Comparison of ENCODE assay signal across 23 cellular contexts in genomic region chr20:10359621-10360040, GRCh38.
A peak's percentile ranks its signal among the peaks of the same experiment; 100 is the strongest.
DNase-seq lines count a peak whose midpoint lies in the region; ATAC-seq, FAIRE-seq and TF ChIP-seq lines count a peak whose summit lies in the region.
"Had no signal": no experiment of that assay in that cellular context is flagged by ENCODE, and none has a peak within 500 bp of the region (broad histone marks: within the 10 kb centered on the region; RNA-seq: fewer than 3 reads in every experiment).

No MANE protein-coding gene starts in this region.

- TF ChIP-seq EP300 in HepG2 (IDR thresholded peaks at IDR 0.05; ENCODE audit: low read depth in 2 of 2, low read length in 2 of 2) (no peak), HepG2 (CRISPR knock-in tag; IDR thresholded peaks at IDR 0.05; ENCODE audit: borderline replicate concordance) (no peak), transverse colon (IDR thresholded peaks at IDR 0.05; ENCODE audit: low read depth) (no peak)

- DNase-seq in EH (ENCODE audit: low read depth) (peak; percentile 30), astrocyte of the spinal cord (ENCODE audit: low read depth, low spot score) (peak; percentile 56), HepG2 (ENCODE audit: low spot score) (no peak), NCI-H1694 treated with DMSO at 0.1 percent for 48 hours (lab: John Stamatoyannopoulos, UW) (no peak), transverse colon (no peak), GM23338 (ENCODE audit: low spot score) (no peak)
- DNase-seq in activated CD4-positive, alpha-beta T cell treated with anti-CD3 and anti-CD28 coated beads, Interleukin-2, amount 10 ng/mL, durations not matched to agents 7 days and 5 days: no peak
- DNase-seq: activated CD8-positive, alpha-beta memory T cell treated with anti-CD3 and anti-CD28 coated beads, Interleukin-2, amount 50 U/mL, for 48 hours; activated effector memory CD4-positive, alpha-beta T cell treated with Interleukin-2 at 50 U/mL for 16 hours; activated naive CD8-positive, alpha-beta T cell treated with anti-CD3 and anti-CD28 coated beads, Interleukin-2, amount 50 U/mL, for 24 hours; DND-41; glutamatergic neuron; NCI-H1092; NCI-H2081 treated with DMSO at 0.1 percent for 48 hours; NCI-H526 treated with DMSO at 0.1 percent for 48 hours; SHP77 treated with DMSO at 0.1 percent for 48 hours had no signal

- POLR2A ChIA-PET in HepG2 (lab: Yijun Ruan, JAX): interaction anchor here (1.0 kb wide), 1 partner anchor 74 kb away, joined by 3 read pairs; the partner anchor contains the start of gene MKKS
- POLR2A ChIA-PET in activated CD4-positive, alpha-beta T cell treated with anti-CD3 and anti-CD28 coated beads, Interleukin-2, amount 10 ng/mL, durations not matched to agents 7 days and 5 days (lab: Charles Lee): no interaction called here

- H3K4me3 ChIP-seq in astrocyte of the spinal cord (ENCODE audit: low read depth, low read length) (no peak overlapping the region), HepG2 (replicated peaks in 1 of 3; ENCODE audit: insufficient read depth in 1 of 3, low read depth in 2 of 3, low read length in 3 of 3) (no peak overlapping the region), transverse colon (no peak overlapping the region), GM23338 (no peak overlapping the region)
- H3K4me3 ChIP-seq: cardiac muscle cell, HAP-1, lung had no signal

- peaks cover 11% of the 10 kb centered on the region for H3K27me3 Mint-ChIP-seq in activated CD4-positive, alpha-beta T cell treated with anti-CD3 and anti-CD28 coated beads, Interleukin-2, amount 10 ng/mL, durations not matched to agents 7 days and 5 days
- no peaks in the 10 kb centered on the region for H3K27me3 Mint-ChIP-seq in GM23338 (ENCODE audit: insufficient read depth, low read depth, poor library complexity)

- no peaks in the 10 kb centered on the region for H3K79me2 ChIP-seq in HepG2 (ENCODE audit: insufficient read depth, low read length)
- H3K79me2 ChIP-seq in GM23338 (replicated peaks; ENCODE audit: insufficient read depth): no peaks in the 10 kb centered on the region

- H3F3A ChIP-seq in GM23338 (replicated peaks; ENCODE audit: low read depth): no peaks in the 10 kb centered on the region

- ATAC-seq in HG03175 (IDR thresholded peaks at IDR 0.05; ENCODE audit: unreplicated experiment): peak; percentile 37
- peak; percentile 43; the same call in 2 of the 3 replicates for ATAC-seq in HepG2
- ATAC-seq in GM23338: no peak
- ATAC-seq: activated naive CD8-positive, alpha-beta T cell treated with anti-CD3 and anti-CD28 coated beads, Interleukin-2, amount 50 U/mL, for 24 hours; esophagus mucosa; stimulated activated effector memory CD8-positive, alpha-beta T cell treated with anti-CD3 and anti-CD28 coated beads, Interleukin-12 subunit alpha, Interleukin-12 subunit beta, amount 100 ng/mL, for 72 hours had no signal

- 33% methylated on average over 2 of the region's 2 CpGs for WGBS in HepG2 (ENCODE audit: low lambda C conversion rate)
- WGBS in transverse colon (ENCODE audit: low coverage in 1 of 2), 2 donors: 25 to 28% methylated on average over 2 of the region's 2 CpGs

- BruUV-seq in HepG2 (replicated peaks; lab: Mats Ljungman, UMichigan): no TSS peak

- no peak overlapping the region for H3K4me3 Mint-ChIP-seq in activated CD4-positive, alpha-beta T cell treated with anti-CD3 and anti-CD28 coated beads, Interleukin-2, amount 10 ng/mL, durations not matched to agents 7 days and 5 days
- H3K4me3 Mint-ChIP-seq in GM23338: no peak overlapping the region
- H3K4me3 Mint-ChIP-seq: activated naive CD8-positive, alpha-beta T cell treated with anti-CD3 and anti-CD28 coated beads, Interleukin-2, amount 50 U/mL, for 24 hours; stimulated activated effector memory CD8-positive, alpha-beta T cell treated with anti-CD3 and anti-CD28 coated beads, Interleukin-12 subunit alpha, Interleukin-12 subunit beta, amount 100 ng/mL, for 72 hours had no signal

- no peak for TF ChIP-seq POLR2A in HepG2 (IDR thresholded peaks at IDR 0.05; ENCODE audit: insufficient read depth in 1 of 2, low read depth in 2 of 2, low read length in 2 of 2)
- TF ChIP-seq POLR2A in transverse colon (IDR thresholded peaks at IDR 0.05): no peak

- intact Hi-C loops in HepG2 (cut with micrococcal nuclease; ENCODE audit: unreplicated experiment) (no loop called here), transverse colon (cut with DNase I; ENCODE audit: low total_unique reads) (no loop called here)

- H3K36me3 Mint-ChIP-seq in activated CD4-positive, alpha-beta T cell treated with anti-CD3 and anti-CD28 coated beads, Interleukin-2, amount 10 ng/mL, durations not matched to agents 7 days and 5 days (ENCODE audit: low read depth): no peaks in the 10 kb centered on the region
- H3K36me3 Mint-ChIP-seq in GM23338 (ENCODE audit: low read depth): peaks cover 4% of the 10 kb centered on the region; the same call in 1 of the 3 replicates
- H3K36me3 Mint-ChIP-seq: stimulated activated effector memory CD8-positive, alpha-beta T cell treated with anti-CD3 and anti-CD28 coated beads, Interleukin-12 subunit alpha, Interleukin-12 subunit beta, amount 100 ng/mL, for 72 hours had no signal

- H3K4me1 ChIP-seq in HepG2 (ENCODE audit: insufficient read depth, low read length): peaks cover 50% of the 10 kb centered on the region
- H3K4me1 ChIP-seq in transverse colon: no peaks in the 10 kb centered on the region
- no peaks in the 10 kb centered on the region for H3K4me1 ChIP-seq in GM23338 (ENCODE audit: insufficient read depth)
- H3K4me1 ChIP-seq: HAP-1 had no signal

- no peaks in the 10 kb centered on the region for H3K27me3 ChIP-seq in HepG2 (ENCODE audit: control insufficient read depth in 1 of 2, insufficient read depth in 2 of 2, low read length in 2 of 2)
- H3K27me3 ChIP-seq in transverse colon: no peaks in the 10 kb centered on the region
- H3K27me3 ChIP-seq in GM23338 (ENCODE audit: insufficient read depth): no peaks in the 10 kb centered on the region
- H3K27me3 ChIP-seq: cardiac muscle cell had no signal

- no peak overlapping the region for H3K27ac Mint-ChIP-seq in activated CD4-positive, alpha-beta T cell treated with anti-CD3 and anti-CD28 coated beads, Interleukin-2, amount 10 ng/mL, durations not matched to agents 7 days and 5 days
- H3K27ac Mint-ChIP-seq in GM23338: no peak overlapping the region
- H3K27ac Mint-ChIP-seq: activated naive CD8-positive, alpha-beta T cell treated with anti-CD3 and anti-CD28 coated beads, Interleukin-2, amount 50 U/mL, for 24 hours; stimulated activated effector memory CD8-positive, alpha-beta T cell treated with anti-CD3 and anti-CD28 coated beads, Interleukin-12 subunit alpha, Interleukin-12 subunit beta, amount 100 ng/mL, for 72 hours had no signal

- H3K4me1 Mint-ChIP-seq in activated CD4-positive, alpha-beta T cell treated with anti-CD3 and anti-CD28 coated beads, Interleukin-2, amount 10 ng/mL, durations not matched to agents 7 days and 5 days: no peaks in the 10 kb centered on the region
- no peaks in the 10 kb centered on the region for H3K4me1 Mint-ChIP-seq in GM23338
- H3K4me1 Mint-ChIP-seq: activated naive CD8-positive, alpha-beta T cell treated with anti-CD3 and anti-CD28 coated beads, Interleukin-2, amount 50 U/mL, for 24 hours; stimulated activated effector memory CD8-positive, alpha-beta T cell treated with anti-CD3 and anti-CD28 coated beads, Interleukin-12 subunit alpha, Interleukin-12 subunit beta, amount 100 ng/mL, for 72 hours had no signal

- TF ChIP-seq RAD21 in HepG2 (CRISPR knock-in tag; IDR thresholded peaks at IDR 0.05): no peak

- CTCF ChIA-PET in HepG2 (lab: Yijun Ruan, JAX; ENCODE audit: low intra/inter-chr PET ratio, low total read pairs): no interaction called here
- CTCF ChIA-PET in activated CD4-positive, alpha-beta T cell treated with anti-CD3 and anti-CD28 coated beads, Interleukin-2, amount 10 ng/mL, durations not matched to agents 7 days and 5 days (lab: Charles Lee): interaction anchor here (0.6 kb wide), 1 partner anchor 12 kb away, joined by 3 read pairs; no protein-coding TSS in a partner anchor

- no peak overlapping the region for H2AFZ ChIP-seq in HepG2 (ENCODE audit: low read length)
- H2AFZ ChIP-seq in GM23338: no peak overlapping the region

- no peak for TF ChIP-seq CTCF in astrocyte of the spinal cord (IDR thresholded peaks at IDR 0.05; ENCODE audit: low read depth, low read length)
- no peak for TF ChIP-seq CTCF in HepG2 (CRISPR knock-in tag; IDR thresholded peaks at IDR 0.05)
- no peak for TF ChIP-seq CTCF in transverse colon (IDR thresholded peaks at IDR 0.05)
- no peak for TF ChIP-seq CTCF in GM23338 (conservative IDR thresholded peaks at IDR 0.05; ENCODE audit: low read depth in 2 of 2)

- no peaks in the 10 kb centered on the region for H3K9me3 Mint-ChIP-seq in activated CD4-positive, alpha-beta T cell treated with anti-CD3 and anti-CD28 coated beads, Interleukin-2, amount 10 ng/mL, durations not matched to agents 7 days and 5 days
- no peaks in the 10 kb centered on the region; the same call in 2 of the 3 replicates for H3K9me3 Mint-ChIP-seq in GM23338
- H3K9me3 Mint-ChIP-seq: activated naive CD8-positive, alpha-beta T cell treated with anti-CD3 and anti-CD28 coated beads, Interleukin-2, amount 50 U/mL, for 24 hours; stimulated activated effector memory CD8-positive, alpha-beta T cell treated with anti-CD3 and anti-CD28 coated beads, Interleukin-12 subunit alpha, Interleukin-12 subunit beta, amount 100 ng/mL, for 72 hours had no signal

- no peak overlapping the region for H3K9ac ChIP-seq in HepG2 (ENCODE audit: insufficient read depth, low read depth, low read length)
- H3K9ac ChIP-seq: KMS-11 had no signal

- H4K20me1 ChIP-seq in HepG2 (ENCODE audit: insufficient read depth, low read length) (no peaks in the 10 kb centered on the region), GM23338 (replicated peaks; ENCODE audit: insufficient read depth) (no peaks in the 10 kb centered on the region)

- H3K9me2 ChIP-seq in GM23338 (ENCODE audit: insufficient read depth): no peaks in the 10 kb centered on the region; the same call in 1 of the 2 replicates

- H3K9me3 ChIP-seq in HepG2 (ENCODE audit: low read length) (no peaks in the 10 kb centered on the region), transverse colon (no peaks in the 10 kb centered on the region)
- H3K9me3 ChIP-seq: HAP-1 had no signal

- no peak for FAIRE-seq in HepG2 (lab: Jason Lieb, UNC)

- H3K36me3 ChIP-seq in HepG2 (replicated peaks in 1 of 2; ENCODE audit: control insufficient read depth in 1 of 2, insufficient read depth in 2 of 2, low read length in 2 of 2): no peaks in the 10 kb centered on the region
- H3K36me3 ChIP-seq in transverse colon: no peaks in the 10 kb centered on the region
- H3K36me3 ChIP-seq in GM23338 (ENCODE audit: insufficient read depth): no peaks in the 10 kb centered on the region
- H3K36me3 ChIP-seq: cardiac muscle cell, HAP-1 had no signal

- H3K4me2 ChIP-seq in HepG2 (ENCODE audit: low read depth, low read length) (0 out of 2 replicates have a peak overlapping the region, but pooled peaks have one; percentile 0), GM23338 (no peak overlapping the region)
- H3K4me2 ChIP-seq: KMS-11 had no signal

- in situ Hi-C loops in astrocyte of the spinal cord (cut with HindIII; ENCODE audit: low sequenced_read_pairs): no loop called here
- in situ Hi-C loops in HepG2 (cut with HindIII; ENCODE audit: extremely low pct_ligation_motif_present, low pct_unique_long_range_greater_than_20kb): no loop called here
- in situ Hi-C loops in transverse colon (cut with MboI; ENCODE audit: low pct_ligation_motif_present in 1 of 4, low pct_unique_long_range_greater_than_20kb in 1 of 4, low sequenced_read_pairs in 3 of 4): no loop called here

- no peak overlapping the region for H3K27ac ChIP-seq in HepG2 (ENCODE audit: extremely low read length, insufficient read depth, low read length)
- no peak overlapping the region for H3K27ac ChIP-seq in transverse colon
- no peak overlapping the region for H3K27ac ChIP-seq in GM23338 (ENCODE audit: low read depth)
- H3K27ac ChIP-seq: cardiac muscle cell, KMS-11 had no signal

Comparison
In these comparisons a context has a peak if more than half of its experiments do, and no peak if none do; other contexts are left out.
1. DNase-seq: peak in EH (single experiment) and astrocyte of the spinal cord (single experiment); none in HepG2 (single experiment), activated CD4-positive, alpha-beta T cell treated with anti-CD3 and anti-CD28 coated beads, Interleukin-2, amount 10 ng/mL, durations not matched to agents 7 days and 5 days (single experiment), NCI-H1694 treated with DMSO at 0.1 percent for 48 hours (single experiment), transverse colon (single experiment) and GM23338 (single experiment).